31 cellular contexts compared by ENCODE assay signal in the genomic region with DNA sequence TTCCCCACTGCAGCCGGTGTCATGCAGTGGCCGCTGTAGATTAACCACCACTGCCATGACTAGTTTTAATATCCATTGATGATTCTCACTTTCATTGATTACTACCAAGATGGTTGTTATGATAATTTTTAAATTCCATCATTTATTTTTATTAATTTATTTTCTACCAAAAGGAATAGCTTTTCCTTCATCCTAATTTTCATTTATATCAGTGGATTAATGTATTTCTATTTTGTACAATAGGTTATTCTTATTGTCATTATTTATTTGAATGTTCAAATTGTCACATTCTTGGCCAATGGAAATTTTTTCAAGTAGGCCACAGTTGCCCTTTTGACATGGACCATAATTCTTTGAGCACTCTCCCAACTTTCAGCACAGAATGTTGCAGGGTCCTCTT.
"Had no signal": no experiment of that assay in that cellular context is flagged by ENCODE, and none has a peak within 500 bp of the region (broad histone marks: within the 10 kb centered on the region; RNA-seq: fewer than 3 reads in every experiment).

No MANE protein-coding gene starts in this region.

- H3K4me3 ChIP-seq: adrenal gland, ascending aorta, body of pancreas, breast epithelium, cardiac muscle cell had no signal

- ATAC-seq: activated naive CD4-positive, alpha-beta T cell treated with anti-CD3 and anti-CD28 coated beads, Interleukin-2, amount 50 U/mL, for 72 hours; activated T-cell treated with anti-CD3 and anti-CD28 coated beads, Interleukin-2, amount 50 U/mL, for 4 hours; activated T-cell treated with anti-CD3 and anti-CD28 coated beads, Interleukin-2, amount 50 U/mL, for 72 hours; activated T-helper 17 cell treated with anti-CD3 and anti-CD28 coated beads, Interleukin-2, amount 50 U/mL, for 72 hours; body of pancreas had no signal

- DNase-seq: activated effector memory CD4-positive, alpha-beta T cell treated with anti-CD3 and anti-CD28 coated beads, Interleukin-2, amount 50 U/mL, for 16 hours; activated effector memory CD4-positive, alpha-beta T cell treated with Interleukin-2 at 50 U/mL for 16 hours; activated gamma-delta T cell; activated gamma-delta T cell treated with Interleukin-2 at 50 U/mL for 16 hours; activated naive CD4-positive, alpha-beta T cell; activated naive CD4-positive, alpha-beta T cell treated with anti-CD3 and anti-CD28 coated beads for 36 hours; activated naive CD4-positive, alpha-beta T cell treated with anti-CD3 and anti-CD28 coated beads, Interleukin-2, amount 10 ng/mL, durations not matched to agents 7 days and 5 days; activated naive CD4-positive, alpha-beta T cell treated with anti-CD3 and anti-CD28 coated beads, Interleukin-2, amount 50 U/mL, for 16 hours; activated naive CD4-positive, alpha-beta T cell treated with Interleukin-2 at 50 U/mL for 16 hours; activated naive CD8-positive, alpha-beta T cell treated with anti-CD3 and anti-CD28 coated beads for 36 hours; activated naive CD8-positive, alpha-beta T cell treated with anti-CD3 and anti-CD28 coated beads, Interleukin-2, amount 10 ng/mL, durations not matched to agents 7 days and 5 days; activated naive CD8-positive, alpha-beta T cell treated with anti-CD3 and anti-CD28 coated beads, Interleukin-2, amount 50 U/mL, for 24 hours; activated T-cell treated with anti-CD3 and anti-CD28 coated beads, Interleukin-2, amount 50 U/mL, for 1 hour; activated T-cell treated with anti-CD3 and anti-CD28 coated beads, Interleukin-2, amount 50 U/mL, for 24 hours; activated T-cell treated with anti-CD3 and anti-CD28 coated beads, Interleukin-2, amount 50 U/mL, for 4 hours; activated T-cell treated with anti-CD3 and anti-CD28 coated beads, Interleukin-2, amount 50 U/mL, for 48 hours; activated T-cell treated with anti-CD3 and anti-CD28 coated beads, Interleukin-2, amount 50 U/mL, for 72 hours; adrenal gland; amniotic stem cell; amygdala; aorta; body of pancreas; brain microvascular endothelial cell; caudate nucleus; central memory CD4-positive, alpha-beta T cell; cerebellar nuclear complex had no signal

- H3K27ac ChIP-seq: adrenal gland, ascending aorta, body of pancreas, brain microvascular endothelial cell, breast epithelium, cardiac muscle cell had no signal

- H3K27me3 ChIP-seq: adrenal gland, ascending aorta, body of pancreas, brain microvascular endothelial cell, breast epithelium, cardiac muscle cell had no signal

- H3K4me1 ChIP-seq: adrenal gland, ascending aorta, body of pancreas, breast epithelium had no signal

- H3K36me3 ChIP-seq: adrenal gland, ascending aorta, brain microvascular endothelial cell, breast epithelium, cardiac muscle cell had no signal

- H3K9me3 ChIP-seq: adrenal gland, body of pancreas had no signal
